ENCODE assay signal across 22 cellular contexts in the genomic region with DNA sequence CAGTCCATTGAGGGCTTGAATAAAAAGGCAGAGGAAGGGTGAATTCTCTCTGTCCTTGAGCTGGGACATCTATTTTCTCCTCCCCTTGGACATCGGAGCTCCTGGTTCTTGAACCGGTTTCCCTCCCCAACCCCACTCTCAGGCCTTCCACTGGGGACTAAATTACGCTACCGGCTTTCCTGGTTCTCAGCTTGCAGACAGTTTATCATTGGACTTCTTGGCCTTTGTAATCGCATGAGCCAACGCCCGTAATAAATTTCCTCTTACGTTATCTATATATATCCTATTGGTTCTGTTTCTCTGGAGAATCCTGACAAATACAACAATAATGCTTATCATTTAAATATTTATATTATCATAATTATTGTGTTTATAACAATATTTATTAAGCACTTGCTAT.
"Had no signal": no experiment of that assay in that cellular context is flagged by ENCODE, and none has a peak within 500 bp of the region (broad histone marks: within the 10 kb centered on the region; RNA-seq: fewer than 3 reads in every experiment).

No MANE protein-coding gene starts in this region.

- H3K9me3 Mint-ChIP-seq: immature natural killer cell had no signal

- H3K4me1 Mint-ChIP-seq: mesothelial cell of epicardium had no signal

- H3K36me3 Mint-ChIP-seq: mesothelial cell of epicardium had no signal

- H3K9me3 ChIP-seq: esophagus squamous epithelium, gastroesophageal sphincter, lower lobe of right lung had no signal

- H3K4me3 Mint-ChIP-seq: immature natural killer cell, mesothelial cell of epicardium had no signal

- H3K4me3 ChIP-seq: coronary artery, dorsolateral prefrontal cortex, esophagus squamous epithelium, gastroesophageal sphincter, heart left ventricle, hepatocyte, left lung, lower lobe of right lung had no signal

- H3K27ac Mint-ChIP-seq: immature natural killer cell, mesothelial cell of epicardium had no signal

- ATAC-seq: esophagus mucosa, gastroesophageal sphincter, heart left ventricle, left lung, left ventricle myocardium superior, lower lobe of right lung had no signal

- H3K36me3 ChIP-seq: esophagus squamous epithelium, gastroesophageal sphincter, heart left ventricle, left lung, lower lobe of right lung had no signal

- DNase-seq: cerebellar nuclear complex; dermis blood vessel endothelial cell; dorsolateral prefrontal cortex; effector CD4-positive, alpha-beta T cell; effector memory CD4-positive, alpha-beta T cell; esophagus squamous epithelium; foreskin fibroblast; heart left ventricle; hypothalamus; immature natural killer cell; islet precursor cell; kidney; kidney glomerular epithelial cell; left lung; left ventricle myocardium superior; lower lobe of right lung; mesenchymal stem cell had no signal
